ENCODE assay signal across 33 cellular contexts in the genomic region with DNA sequence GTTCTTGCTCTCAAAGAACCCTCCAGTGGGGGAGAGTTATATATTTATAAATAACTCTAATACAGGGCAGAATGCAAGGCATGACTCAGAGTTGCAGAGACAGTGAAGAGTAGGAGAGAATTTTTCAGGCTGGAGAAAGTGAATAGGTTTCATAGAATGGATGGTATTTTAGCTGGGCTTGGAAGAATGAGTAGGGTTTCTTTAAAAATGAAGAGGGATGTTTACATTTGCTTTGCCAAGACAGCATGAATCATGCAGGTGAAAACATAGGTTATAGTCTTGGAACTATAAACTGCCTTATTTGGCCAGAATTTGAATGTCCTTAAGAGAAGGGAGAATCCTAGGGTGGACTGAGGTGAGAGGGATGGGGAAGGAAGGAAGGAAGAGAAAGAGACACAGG.
DNase-seq lines count a peak whose midpoint lies in the region; ATAC-seq, FAIRE-seq and TF ChIP-seq lines count a peak whose summit lies in the region.
"Had no signal": no experiment of that assay in that cellular context is flagged by ENCODE, and none has a peak within 500 bp of the region (broad histone marks: within the 10 kb centered on the region; RNA-seq: fewer than 3 reads in every experiment).

No MANE protein-coding gene starts in this region.

- no peak overlapping the region for H4K91ac ChIP-seq in mesenchymal stem cell (ENCODE audit: low read length)

- no peak overlapping the region for H2BK12ac ChIP-seq in mesenchymal stem cell (ENCODE audit: low read length in 2 of 2)

- no peaks in the 10 kb centered on the region for H3K27me3 Mint-ChIP-seq in GM23338 (ENCODE audit: insufficient read depth, low read depth, poor library complexity)

- no peak overlapping the region for H3K4me2 ChIP-seq in K562 (ENCODE audit: insufficient read depth, low read length)
- no peak overlapping the region for H3K4me2 ChIP-seq in mesenchymal stem cell (ENCODE audit: low read length, poor library complexity, severe bottlenecking)
- H3K4me2 ChIP-seq in GM23338 = no peak overlapping the region

- no peaks in the 10 kb centered on the region for H3K79me1 ChIP-seq in mesenchymal stem cell (replicated peaks; ENCODE audit: low read length, poor library complexity, severe bottlenecking)

- H2AFZ ChIP-seq in K562 (ENCODE audit: low read depth, low read length) (no peak overlapping the region), mesenchymal stem cell (ENCODE audit: low read depth, low read length) (no peak overlapping the region), GM23338 (no peak overlapping the region)

- no peaks in the 10 kb centered on the region for H3K36me3 Mint-ChIP-seq in GM23338 (ENCODE audit: low read depth)
- H3K36me3 Mint-ChIP-seq: T-cell had no signal

- no peak overlapping the region for H3K27ac Mint-ChIP-seq in GM23338
- H3K27ac Mint-ChIP-seq: T-cell had no signal

- H3K18ac ChIP-seq in mesenchymal stem cell (ENCODE audit: low read depth in 1 of 2, low read length in 2 of 2) = no peak overlapping the region

- no peak for FAIRE-seq in K562 (lab: Jason Lieb, UNC)
- FAIRE-seq: H1, HTR-8/SVneo, TTC549 had no signal

- H3K9ac ChIP-seq in K562 (ENCODE audit: insufficient read depth in 1 of 2, low read depth in 2 of 2, low read length in 2 of 2) (no peak overlapping the region), mesenchymal stem cell (ENCODE audit: low read length) (no peak overlapping the region)

- H3K36me3 ChIP-seq in K562 (ENCODE audit: control insufficient read depth, insufficient read depth, low read length) = peaks cover 97% of the 10 kb centered on the region
- no peaks in the 10 kb centered on the region for H3K36me3 ChIP-seq in mesenchymal stem cell (ENCODE audit: control insufficient read depth in 1 of 2, insufficient read depth in 2 of 2, low read depth in 1 of 2, low read length in 2 of 2)
- H3K36me3 ChIP-seq in GM23338 (ENCODE audit: insufficient read depth) = no peaks in the 10 kb centered on the region
- H3K36me3 ChIP-seq: spleen, thoracic aorta had no signal

- TSS peak; percentile 4 for BruUV-seq in K562 (replicated peaks; lab: Mats Ljungman, UMichigan)

- H3K14ac ChIP-seq in mesenchymal stem cell (ENCODE audit: low read length in 2 of 2) = no peak overlapping the region

- ATAC-seq in K562 (no peak), left ventricle myocardium superior (no peak), GM23338 (no peak)
- ATAC-seq: activated T-cell treated with anti-CD3 and anti-CD28 coated beads, Interleukin-2, amount 50 U/mL, for 4 hours; gastrocnemius medialis; T-cell had no signal

- H3K4me3 ChIP-seq in K562 (no peak overlapping the region), mesenchymal stem cell (ENCODE audit: insufficient read depth in 1 of 2, low read depth in 1 of 2, low read length in 2 of 2) (no peak overlapping the region), GM23338 (no peak overlapping the region)
- H3K4me3 ChIP-seq: gastrocnemius medialis, spleen, thoracic aorta had no signal

- H3K27ac ChIP-seq in K562 (ENCODE audit: extremely low read depth, low read depth, low read length) (no peak overlapping the region), mesenchymal stem cell (ENCODE audit: low read length, poor library complexity, severe bottlenecking) (no peak overlapping the region), GM23338 (ENCODE audit: low read depth) (no peak overlapping the region)
- H3K27ac ChIP-seq: spleen, thoracic aorta had no signal

- H4K20me1 ChIP-seq in K562 (replicated peaks; ENCODE audit: control insufficient read depth, insufficient read depth, low read length) = no peaks in the 10 kb centered on the region
- H4K20me1 ChIP-seq in GM23338 (replicated peaks; ENCODE audit: insufficient read depth) = no peaks in the 10 kb centered on the region

- H3K79me2 ChIP-seq in K562 (ENCODE audit: control insufficient read depth, insufficient read depth, low read length) = peaks cover 93% of the 10 kb centered on the region
- H3K79me2 ChIP-seq in GM23338 (replicated peaks; ENCODE audit: insufficient read depth) = no peaks in the 10 kb centered on the region

- peaks cover 9% of the 10 kb centered on the region for H3K4me1 Mint-ChIP-seq in GM23338
- H3K4me1 Mint-ChIP-seq: T-cell had no signal

- CTCF ChIA-PET in K562 (lab: Yijun Ruan, JAX; ENCODE audit: low intra/inter-chr PET ratio) = no interaction called here

- no peaks in the 10 kb centered on the region for H3K9me1 ChIP-seq in K562 (ENCODE audit: control insufficient read depth, insufficient read depth, low read length)

- no peaks in the 10 kb centered on the region for H3K4me1 ChIP-seq in K562 (replicated peaks in 1 of 2; ENCODE audit: control insufficient read depth in 2 of 2, insufficient read depth in 2 of 2, low read length in 2 of 2)
- no peaks in the 10 kb centered on the region for H3K4me1 ChIP-seq in mesenchymal stem cell (ENCODE audit: control insufficient read depth, insufficient read depth, low read depth, low read length)
- peaks cover 10% of the 10 kb centered on the region for H3K4me1 ChIP-seq in GM23338 (ENCODE audit: insufficient read depth)
- H3K4me1 ChIP-seq: gastrocnemius medialis, spleen had no signal

- POLR2A ChIA-PET in K562 (lab: Yijun Ruan, JAX) = interaction anchor here (1.2 kb wide), 1 partner anchor 18 kb away, joined by 3 read pairs; no protein-coding TSS in a partner anchor

- intact Hi-C loops in K562 (cut with micrococcal nuclease) = loop anchor here (10.0 kb wide), 1 partner anchor 882 kb away; no protein-coding TSS in a partner anchor
- intact Hi-C loops in left ventricle myocardium superior (cut with micrococcal nuclease) = no loop called here

- H3K4me3 Mint-ChIP-seq in GM23338 = no peak overlapping the region
- H3K4me3 Mint-ChIP-seq: activated T-cell treated with anti-CD3 and anti-CD28 coated beads, Interleukin-2, amount 50 U/mL, for 4 hours; T-cell had no signal

- in situ Hi-C loops in K562 (cut with MboI) = loop anchor here (5.0 kb wide), 1 partner anchor 321 kb away; no protein-coding TSS in a partner anchor

- H2BK5ac ChIP-seq in mesenchymal stem cell (ENCODE audit: low read depth, low read length, poor library complexity, severe bottlenecking) = no peak overlapping the region

- no peak overlapping the region for H2BK120ac ChIP-seq in mesenchymal stem cell (ENCODE audit: low read depth, low read length)

- H2BK15ac ChIP-seq in mesenchymal stem cell (ENCODE audit: low read depth, poor library complexity, severe bottlenecking) = no peak overlapping the region

- H3K27me3 ChIP-seq in K562 (ENCODE audit: control insufficient read depth in 2 of 2, insufficient read depth in 2 of 2, low read length in 2 of 2) = no peaks in the 10 kb centered on the region
- H3K27me3 ChIP-seq in mesenchymal stem cell (ENCODE audit: control insufficient read depth in 1 of 2, insufficient read depth in 1 of 2, low read length in 2 of 2) = no peaks in the 10 kb centered on the region
- H3K27me3 ChIP-seq in GM23338 (ENCODE audit: insufficient read depth) = no peaks in the 10 kb centered on the region
- H3K27me3 ChIP-seq: gastrocnemius medialis, spleen had no signal

- H3K4ac ChIP-seq in mesenchymal stem cell (ENCODE audit: low read depth in 1 of 2, low read length in 2 of 2) = no peak overlapping the region

- no peak for TF ChIP-seq EP300 in K562 (IDR thresholded peaks at IDR 0.05; ENCODE audit: low read length)

- no peak overlapping the region for H3K23ac ChIP-seq in mesenchymal stem cell (ENCODE audit: low read length in 2 of 2)

- no peaks in the 10 kb centered on the region for H3K9me3 ChIP-seq in K562 (replicated peaks; ENCODE audit: control insufficient read depth, insufficient read depth, low read depth, low read length)
- no peaks in the 10 kb centered on the region for H3K9me3 ChIP-seq in mesenchymal stem cell (ENCODE audit: control insufficient read depth, low read length)
- H3K9me3 ChIP-seq: gastrocnemius medialis, spleen, thoracic aorta had no signal

- H3K9me2 ChIP-seq in GM23338 (ENCODE audit: insufficient read depth) = no peaks in the 10 kb centered on the region

- no peaks in the 10 kb centered on the region for H3F3A ChIP-seq in GM23338 (replicated peaks; ENCODE audit: low read depth)

- peak; percentile 38 for DNase-seq in ELR (ENCODE audit: low read depth)
- peak; percentile 21 for DNase-seq in LHCN-M2 (ENCODE audit: low read depth)
- DNase-seq in K562 (ENCODE audit: extremely low read depth in 1 of 4, low spot score in 3 of 4) = no peak
- DNase-seq in mesenchymal stem cell = peak; percentile 40
- no peak for DNase-seq in left ventricle myocardium superior
- DNase-seq in GM23338 (ENCODE audit: low spot score) = no peak
- no peak for DNase-seq in activated CD4-positive, CD25-positive, alpha-beta regulatory T cell treated with anti-CD3 and anti-CD28 coated beads, Interleukin-2, amount 50 U/mL, for 72 hours
- DNase-seq in SW480 (ENCODE audit: low spot score) = no peak
- DNase-seq: activated CD4-positive, alpha-beta T cell treated with anti-CD3 and anti-CD28 coated beads for 1 hour; activated CD8-positive, alpha-beta memory T cell treated with anti-CD3 and anti-CD28 coated beads for 24 hours; activated naive CD4-positive, alpha-beta T cell; activated T-cell treated with anti-CD3 and anti-CD28 coated beads, Interleukin-2, amount 50 U/mL, for 4 hours; AML-193; amygdala; cerebellar nuclear complex; DMS79; erythroblast; gastrocnemius medialis; islet precursor cell; Karpas-422; NCI-H1105; NCI-H2029; NCI-H345; NCI-H774; SHP77; spleen; stimulated activated CD4-positive, alpha-beta T cell treated with anti-CD3 and anti-CD28 coated beads, Interleukin-4, amount 100 ng/mL, for 1 hour; stimulated activated naive CD4-positive, alpha-beta T cell treated with Interleukin-2 at 50 U/mL for 16 hours; T-cell had no signal

- TF ChIP-seq RAD21 in K562 (CRISPR knock-in tag; conservative IDR thresholded peaks at IDR 0.05 in 1 of 2, IDR thresholded peaks at IDR 0.05 in 1 of 2) = no peak

- TF ChIP-seq CTCF in K562 (IDR thresholded peaks at IDR 0.05 in 2 of 3, conservative IDR thresholded peaks at IDR 0.05 in 1 of 3; ENCODE audit: insufficient read depth in 2 of 3, low read depth in 1 of 3, low read length in 3 of 3) (no peak), GM23338 (conservative IDR thresholded peaks at IDR 0.05; ENCODE audit: low read depth in 2 of 2) (no peak)

- no peaks in the 10 kb centered on the region for H3K9me3 Mint-ChIP-seq in GM23338
- H3K9me3 Mint-ChIP-seq: activated T-cell treated with anti-CD3 and anti-CD28 coated beads, Interleukin-2, amount 50 U/mL, for 4 hours; T-cell had no signal

- H2AK5ac ChIP-seq in mesenchymal stem cell (ENCODE audit: low read length, severe bottlenecking) = no peak overlapping the region

- no peak overlapping the region for H4K8ac ChIP-seq in mesenchymal stem cell (ENCODE audit: low read length)

- no peak; the same call in 1 of the 2 replicates for TF ChIP-seq POLR2A in K562 (conservative IDR thresholded peaks at IDR 0.05)

TF ChIP-seq in K562, 482 proteins besides CTCF, POLR2A, EP300 and RAD21 (continues in another document):
- TF ChIP-seq RFX7 (CRISPR knock-in tag; IDR thresholded peaks at IDR 0.05) (0 out of 2 replicates have a peak, but pooled peaks have one; percentile 22), ZNF23 (CRISPR knock-in tag; IDR thresholded peaks at IDR 0.05) (no peak), TBL1XR1 (IDR thresholded peaks at IDR 0.05; ENCODE audit: low read length in 2 of 2) (no peak)

TF ChIP-seq in GM23338, 12 proteins besides CTCF, POLR2A, EP300 and RAD21 (continues in another document):
- TF ChIP-seq NANOG (IDR thresholded peaks at IDR 0.05; ENCODE audit: borderline replicate concordance) (no peak), ZNF114 (CRISPR knock-in tag; IDR thresholded peaks at IDR 0.05) (no peak)

Comparison
In these comparisons a context has a peak if more than half of its experiments do, and no peak if none do; other contexts are left out.
1. DNase-seq: peak in ELR (single experiment), LHCN-M2 (single experiment) and mesenchymal stem cell (single experiment); none in K562 (0 of 4), left ventricle myocardium superior (single experiment), GM23338 (single experiment), activated CD4-positive, CD25-positive, alpha-beta regulatory T cell treated with anti-CD3 and anti-CD28 coated beads, Interleukin-2, amount 50 U/mL, for 72 hours (single experiment) and SW480 (single experiment).